ENCODE assay signal across 25 cellular contexts in genomic region chr3:184503647-184504046, GRCh38. TPM values are rescaled to one million over a fixed set of nuclear protein-coding genes. Genes with fewer than 3 reads are reported as not detected.
DNase-seq lines count a peak whose midpoint lies in the region; ATAC-seq, FAIRE-seq and TF ChIP-seq lines count a peak whose summit lies in the region.
"Had no signal": no experiment of that assay in that cellular context is flagged by ENCODE, and none has a peak within 500 bp of the region (broad histone marks: within the 10 kb centered on the region; RNA-seq: fewer than 3 reads in every experiment).

No MANE protein-coding gene starts in this region.

- in situ Hi-C loops in brain microvascular endothelial cell (cut with HindIII; ENCODE audit: low pct_ligation_motif_present, low sequenced_read_pairs) = no loop called here

- H3K79me2 ChIP-seq in DOHH2 (ENCODE audit: control insufficient read depth, low read length) = no peaks in the 10 kb centered on the region

- POLR2A ChIA-PET in activated CD4-positive, alpha-beta memory T cell treated with anti-CD3 and anti-CD28 coated beads, Interleukin-2, amount 10 ng/mL, durations not matched to agents 7 days and 5 days (lab: Charles Lee) = no interaction called here

- H3K27me3 ChIP-seq in DOHH2 (ENCODE audit: control insufficient read depth, low read length) (peaks cover 8% of the 10 kb centered on the region), brain microvascular endothelial cell (replicated peaks) (peaks cover 19% of the 10 kb centered on the region)
- H3K27me3 ChIP-seq: BLaER1 treated with 17β-estradiol and CSF1 and Interleukin-3, amounts not matched to agents 10 nM and 100 nM had no signal

- H3K27ac ChIP-seq in DOHH2 (ENCODE audit: low read depth, low read length) (no peak overlapping the region), brain microvascular endothelial cell (no peak overlapping the region)
- H3K27ac ChIP-seq: BLaER1 treated with 17β-estradiol and CSF1 and Interleukin-3, amounts not matched to agents 10 nM and 100 nM had no signal

- no peak overlapping the region for H3K4me2 ChIP-seq in DOHH2 (ENCODE audit: low read length)
- H3K4me2 ChIP-seq: BLaER1 treated with 17β-estradiol and CSF1 and Interleukin-3, amounts not matched to agents 10 nM and 100 nM; SK-N-SH had no signal

- DNase-seq in GM12891 (ENCODE audit: insufficient read length, low spot score) = no peak
- peak; percentile 16 for DNase-seq in NB4 (ENCODE audit: low read depth)
- DNase-seq in brain microvascular endothelial cell = no peak
- DNase-seq in progenitor cell of endocrine pancreas (ENCODE audit: low spot score, unreplicated experiment) = no peak
- DNase-seq in SHP77 (lab: John Stamatoyannopoulos, UW) = no peak
- no peak for DNase-seq in activated CD4-positive, alpha-beta memory T cell treated with anti-CD3 and anti-CD28 coated beads, Interleukin-2, amount 10 ng/mL, durations not matched to agents 7 days and 5 days
- DNase-seq: Calu3; CD8-positive, alpha-beta T cell; DMS79 treated with DMSO at 0.1 percent for 48 hours; GOT3; NCI-H1417 treated with DMSO at 0.1 percent for 48 hours; NCI-H187 treated with DMSO at 0.1 percent for 48 hours; NCI-H2171; NCI-H526; SHP77 treated with DMSO at 0.1 percent for 48 hours; SK-N-SH; T-cell; T-helper 9 cell had no signal

- FAIRE-seq in GM12891 (lab: Jason Lieb, UNC) = no peak
- FAIRE-seq: G401.6, GM19239 had no signal

- peaks cover 8% of the 10 kb centered on the region for H3K9me3 Mint-ChIP-seq in progenitor cell of endocrine pancreas (ENCODE audit: low read depth)
- no peaks in the 10 kb centered on the region for H3K9me3 Mint-ChIP-seq in activated CD4-positive, alpha-beta memory T cell treated with anti-CD3 and anti-CD28 coated beads, Interleukin-2, amount 10 ng/mL, durations not matched to agents 7 days and 5 days

- H3K36me3 ChIP-seq in DOHH2 (ENCODE audit: control insufficient read depth, low read length) = no peaks in the 10 kb centered on the region
- no peaks in the 10 kb centered on the region for H3K36me3 ChIP-seq in brain microvascular endothelial cell (replicated peaks)
- H3K36me3 ChIP-seq: BLaER1 treated with 17β-estradiol and CSF1 and Interleukin-3, amounts not matched to agents 10 nM and 100 nM had no signal

- ATAC-seq in GM18511 (IDR thresholded peaks at IDR 0.05; ENCODE audit: unreplicated experiment) = no peak
- ATAC-seq: CD8-positive, alpha-beta T cell; T-cell had no signal

- TF ChIP-seq CTCF in DOHH2 (IDR thresholded peaks at IDR 0.05; ENCODE audit: low read depth, low read length, poor library complexity, severe bottlenecking) (peak; percentile 17), NB4 (IDR thresholded peaks at IDR 0.05; ENCODE audit: low read depth, low read length) (no peak), brain microvascular endothelial cell (IDR thresholded peaks at IDR 0.05; ENCODE audit: low read depth, low read length, missing control alignments) (peak; percentile 11), progenitor cell of endocrine pancreas (IDR thresholded peaks at IDR 0.05; ENCODE audit: unreplicated experiment) (no peak)

- no peaks in the 10 kb centered on the region for H3K9me3 ChIP-seq in DOHH2 (ENCODE audit: control insufficient read depth, insufficient read depth, low read length)
- H3K9me3 ChIP-seq: SK-N-SH had no signal

- H3K4me1 Mint-ChIP-seq in progenitor cell of endocrine pancreas (ENCODE audit: low read depth) = no peaks in the 10 kb centered on the region
- H3K4me1 Mint-ChIP-seq in activated CD4-positive, alpha-beta memory T cell treated with anti-CD3 and anti-CD28 coated beads, Interleukin-2, amount 10 ng/mL, durations not matched to agents 7 days and 5 days = no peaks in the 10 kb centered on the region
- H3K4me1 Mint-ChIP-seq: T-cell had no signal

- H3K4me1 ChIP-seq in DOHH2 (ENCODE audit: control insufficient read depth, low read length) = no peaks in the 10 kb centered on the region

- peaks cover 37% of the 10 kb centered on the region for H3K27me3 Mint-ChIP-seq in progenitor cell of endocrine pancreas
- peaks cover 38% of the 10 kb centered on the region for H3K27me3 Mint-ChIP-seq in activated CD4-positive, alpha-beta memory T cell treated with anti-CD3 and anti-CD28 coated beads, Interleukin-2, amount 10 ng/mL, durations not matched to agents 7 days and 5 days

- H3K4me3 Mint-ChIP-seq in progenitor cell of endocrine pancreas (ENCODE audit: low read depth) = no peak overlapping the region
- H3K4me3 Mint-ChIP-seq in activated CD4-positive, alpha-beta memory T cell treated with anti-CD3 and anti-CD28 coated beads, Interleukin-2, amount 10 ng/mL, durations not matched to agents 7 days and 5 days = no peak overlapping the region
- H3K4me3 Mint-ChIP-seq: CD8-positive, alpha-beta T cell; IgD-negative memory B cell; T-cell had no signal

- H4K20me1 ChIP-seq in DOHH2 (ENCODE audit: control insufficient read depth, insufficient read depth, low read depth, low read length) = no peaks in the 10 kb centered on the region
- H4K20me1 ChIP-seq: BLaER1 treated with 17β-estradiol and CSF1 and Interleukin-3, amounts not matched to agents 10 nM and 100 nM had no signal

- H3K9me2 ChIP-seq in DOHH2 (replicated peaks; ENCODE audit: control insufficient read depth, low read length) = no peaks in the 10 kb centered on the region
- H3K9me2 ChIP-seq: SK-N-SH had no signal

- H3K36me3 Mint-ChIP-seq in progenitor cell of endocrine pancreas (ENCODE audit: insufficient read depth) = no peaks in the 10 kb centered on the region
- H3K36me3 Mint-ChIP-seq in activated CD4-positive, alpha-beta memory T cell treated with anti-CD3 and anti-CD28 coated beads, Interleukin-2, amount 10 ng/mL, durations not matched to agents 7 days and 5 days (ENCODE audit: low read depth) = no peaks in the 10 kb centered on the region
- H3K36me3 Mint-ChIP-seq: CD8-positive, alpha-beta T cell; IgD-negative memory B cell; T-cell had no signal

- no peak overlapping the region for H3K27ac Mint-ChIP-seq in progenitor cell of endocrine pancreas
- H3K27ac Mint-ChIP-seq in activated CD4-positive, alpha-beta memory T cell treated with anti-CD3 and anti-CD28 coated beads, Interleukin-2, amount 10 ng/mL, durations not matched to agents 7 days and 5 days = no peak overlapping the region
- H3K27ac Mint-ChIP-seq: CD8-positive, alpha-beta T cell; IgD-negative memory B cell; T-cell had no signal

- TF ChIP-seq POLR2A in GM12891 (IDR thresholded peaks at IDR 0.05; ENCODE audit: low read depth, low read length) (no peak), NB4 (IDR thresholded peaks at IDR 0.05; ENCODE audit: extremely low read depth, insufficient read length) (no peak)

- no peaks in the 10 kb centered on the region for H3F3A ChIP-seq in DOHH2 (ENCODE audit: control insufficient read depth, insufficient read depth)

- CTCF ChIA-PET in activated CD4-positive, alpha-beta memory T cell treated with anti-CD3 and anti-CD28 coated beads, Interleukin-2, amount 10 ng/mL, durations not matched to agents 7 days and 5 days (lab: Charles Lee) = interaction anchor here (1.2 to 2.4 kb wide), 2 partner anchors 10 to 132 kb away, joined by 3 to 15 read pairs; no protein-coding TSS in a partner anchor

- H3K4me3 ChIP-seq in DOHH2 (ENCODE audit: low read length) = no peak overlapping the region
- H3K4me3 ChIP-seq in NB4 (ENCODE audit: low read depth, low read length) = no peak overlapping the region
- H3K4me3 ChIP-seq in brain microvascular endothelial cell (ENCODE audit: low read depth, low read length) = no peak overlapping the region
- H3K4me3 ChIP-seq: BLaER1 treated with 17β-estradiol and CSF1 and Interleukin-3, amounts not matched to agents 10 nM and 100 nM had no signal

TF ChIP-seq in GM12891, 5 proteins besides CTCF, POLR2A, EP300 and RAD21:
- TF ChIP-seq POU2F2 (IDR thresholded peaks at IDR 0.05; ENCODE audit: low read depth, low read length) (no peak), SPI1 (IDR thresholded peaks at IDR 0.05; ENCODE audit: low read depth, low read length) (peak; percentile 37; the same call in 1 of the 2 replicates), POLR2AphosphoS5 (IDR thresholded peaks at IDR 0.05; ENCODE audit: low read depth, low read length) (no peak)

RNA-seq across cellular contexts. Expression of gene EPHB3, which starts 57.9 kb away (rescaled TPM):
- polyA plus RNA-seq in GM12891 (2012; ENCODE audit: low read depth, missing spikeins) = not detected
- total RNA-seq in progenitor cell of endocrine pancreas = 11.7 and 13.4 TPM in 2 replicates
- total RNA-seq in activated CD4-positive, alpha-beta memory T cell treated with anti-CD3 and anti-CD28 coated beads, Interleukin-2, amount 10 ng/mL, durations not matched to agents 7 days and 5 days = under 1 TPM; 0.20 to 0.71 TPM
- total RNA-seq: CD8-positive, alpha-beta T cell; OCI-LY7 had no signal
- polyA plus RNA-seq: IgD-negative memory B cell had no signal

Comparison
In these comparisons a context has a peak if more than half of its experiments do, and no peak if none do; other contexts are left out.
1. CTCF ChIP-seq: peak in DOHH2 (single experiment) and brain microvascular endothelial cell (single experiment); none in NB4 (single experiment) and progenitor cell of endocrine pancreas (single experiment).